ENCODE assay signal across 19 cellular contexts in the genomic region with DNA sequence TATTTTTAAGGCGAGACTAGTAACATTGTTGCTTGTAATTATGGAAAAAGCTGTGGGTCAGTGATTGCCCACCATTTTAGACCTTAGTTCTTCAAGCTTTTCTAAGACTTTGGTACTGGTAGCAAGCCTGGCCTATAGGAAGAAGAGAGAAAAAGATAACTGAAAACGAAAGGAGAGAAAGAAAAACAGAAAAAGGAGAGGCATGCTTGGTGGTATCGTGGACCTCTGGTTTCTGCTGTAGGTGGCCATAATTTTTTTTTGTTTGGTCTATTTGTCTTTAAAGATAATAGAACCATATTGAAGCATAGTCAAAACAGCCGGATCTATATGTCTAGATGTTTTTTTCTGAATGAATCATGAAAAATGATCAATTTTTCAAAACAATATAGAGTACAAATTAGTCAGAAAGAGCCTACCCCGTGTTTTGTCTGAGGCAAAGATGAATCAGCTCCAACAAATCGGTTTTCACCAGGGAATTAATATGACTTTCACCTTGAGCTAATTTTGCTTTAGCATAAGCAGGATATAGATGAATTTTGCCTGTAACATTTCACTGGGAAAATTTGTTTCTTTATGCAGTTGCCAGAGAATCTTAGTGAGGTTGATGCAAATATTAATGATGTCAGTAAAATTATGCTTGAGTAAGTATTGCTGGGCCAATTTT. TPM values are rescaled to one million over a fixed set of nuclear protein-coding genes. Genes with fewer than 3 reads are reported as not detected.
DNase-seq lines count a peak whose midpoint lies in the region; ATAC-seq, FAIRE-seq and TF ChIP-seq lines count a peak whose summit lies in the region.
"Had no signal": no experiment of that assay in that cellular context is flagged by ENCODE, and none has a peak within 500 bp of the region (broad histone marks: within the 10 kb centered on the region; RNA-seq: fewer than 3 reads in every experiment).

No MANE protein-coding gene starts in this region.

- H3K36me3 ChIP-seq in ACC112 (ENCODE audit: insufficient read depth, low read length) (no peaks in the 10 kb centered on the region), HCT116 (ENCODE audit: control insufficient read depth in 1 of 2, insufficient read depth in 2 of 2, low read length in 2 of 2) (no peaks in the 10 kb centered on the region), GM12878 (ENCODE audit: control insufficient read depth in 2 of 2, insufficient read depth in 2 of 2, low read length in 1 of 2) (no peaks in the 10 kb centered on the region), keratinocyte (ENCODE audit: control insufficient read depth in 2 of 2, extremely low read depth in 1 of 2, insufficient read depth in 2 of 2, low read length in 2 of 2) (no peaks in the 10 kb centered on the region)
- H3K36me3 ChIP-seq: BLaER1, SJCRH30 had no signal

- ATAC-seq in HCT116 = no peak
- peak; percentile 65 for ATAC-seq in GM12878
- ATAC-seq in T-helper 17 cell = no peak
- ATAC-seq: A549, HepG2 had no signal

- 1% methylated on average over 6 of the region's 6 CpGs for WGBS in GM12878 (ENCODE audit: insufficient coverage, insufficient replicate concordance, low lambda C conversion rate, missing lambda C conversion rate)

- TF ChIP-seq POLR2A in HCT116 (IDR thresholded peaks at IDR 0.05; ENCODE audit: borderline replicate concordance, extremely low read depth, insufficient read depth, insufficient read length) (no peak), GM12878 (IDR thresholded peaks at IDR 0.05; ENCODE audit: low read depth, low read length) (no peak)

- H2AFZ ChIP-seq in ACC112 (ENCODE audit: low read length, unreplicated experiment) = peak overlapping the region; percentile 83
- no peak overlapping the region for H2AFZ ChIP-seq in HCT116 (ENCODE audit: low read depth, low read length, poor library complexity, severe bottlenecking)
- no peak overlapping the region for H2AFZ ChIP-seq in GM12878 (ENCODE audit: control insufficient read depth, low read depth, low read length)
- H2AFZ ChIP-seq in keratinocyte (ENCODE audit: control insufficient read depth, low read length) = no peak overlapping the region

- no peaks in the 10 kb centered on the region for H3K9me2 ChIP-seq in HCT116 (ENCODE audit: insufficient read depth)

- H3K4me3 Mint-ChIP-seq in T-helper 17 cell = no peak overlapping the region
- H3K4me3 Mint-ChIP-seq: CD4-positive, alpha-beta memory T cell had no signal

- H3K4me1 Mint-ChIP-seq in T-helper 17 cell = no peaks in the 10 kb centered on the region
- H3K4me1 Mint-ChIP-seq: CD4-positive, alpha-beta memory T cell had no signal

- H3K27me3 Mint-ChIP-seq in T-helper 17 cell = no peaks in the 10 kb centered on the region
- H3K27me3 Mint-ChIP-seq: CD4-positive, alpha-beta memory T cell had no signal

- RAD21 ChIA-PET in HCT116 (lab: Charles Lee; ENCODE audit: low non-redundant PET in 1 of 2, low total read pairs in 2 of 2, uncharacterized antibody in 2 of 2, unreplicated experiment in 2 of 2) (no interaction called here), GM12878 (lab: Charles Lee; ENCODE audit: unreplicated experiment) (no interaction called here)

- POLR2A ChIA-PET in HCT116 (lab: Charles Lee) = no interaction called here
- POLR2A ChIA-PET in GM12878 (lab: Charles Lee) = no interaction called here

- FAIRE-seq in GM12878 (lab: Jason Lieb, UNC) = no peak
- FAIRE-seq in keratinocyte (lab: Jason Lieb, UNC) = peak; percentile 13
- FAIRE-seq: A549, H1, HepG2 had no signal

- no peak for DNase-seq in HCT116 (ENCODE audit: low read depth, low spot score)
- DNase-seq in GM12878 (ENCODE audit: low read depth, low spot score) = no peak
- no peak for DNase-seq in keratinocyte (ENCODE audit: low read depth, low spot score)
- no peak for DNase-seq in NCI-H345 treated with DMSO at 0.1 percent for 48 hours (lab: John Stamatoyannopoulos, UW; ENCODE audit: unreplicated experiment)
- no peak for DNase-seq in hippocampal formation (lab: John Stamatoyannopoulos, UW)
- no peak for DNase-seq in effector CD8-positive, alpha-beta T cell (lab: John Stamatoyannopoulos, UW)
- DNase-seq in T-helper 17 cell = no peak
- DNase-seq: CD4-positive, alpha-beta memory T cell; KBM-7; NCI-H1417 treated with DMSO at 0.1 percent for 48 hours; NCI-H187 treated with DMSO at 0.1 percent for 48 hours; NCI-H2227 treated with DMSO at 0.1 percent for 48 hours; NCI-H524 treated with DMSO at 0.1 percent for 48 hours; SJCRH30 had no signal

- in situ Hi-C loops in GM12878 (cut with MboI) = no loop called here

- no peak for TF ChIP-seq CTCF in HCT116 (IDR thresholded peaks at IDR 0.05 in 2 of 3, conservative IDR thresholded peaks at IDR 0.05 in 1 of 3; ENCODE audit: borderline replicate concordance in 1 of 3, insufficient read depth in 1 of 3, low read depth in 2 of 3, low read length in 2 of 3)
- TF ChIP-seq CTCF in GM12878 (IDR thresholded peaks at IDR 0.05 in 2 of 3, conservative IDR thresholded peaks at IDR 0.05 in 1 of 3; ENCODE audit: control insufficient read depth in 2 of 3, extremely low read depth in 1 of 3, insufficient read depth in 1 of 3, low read depth in 3 of 3, low read length in 3 of 3) = no peak
- TF ChIP-seq CTCF in keratinocyte (optimal IDR thresholded peaks at IDR 0.05 in 1 of 3, IDR thresholded peaks at IDR 0.05 in 1 of 3, conservative IDR thresholded peaks at IDR 0.05 in 1 of 3; ENCODE audit: extremely low read depth in 1 of 3, insufficient read depth in 2 of 3, low read length in 3 of 3) = no peak

- BruUV-seq in HCT116 (replicated peaks; lab: Mats Ljungman, UMichigan) (no TSS peak), GM12878 (replicated peaks; lab: Mats Ljungman, UMichigan) (no TSS peak)

- no peaks in the 10 kb centered on the region for H4K20me1 ChIP-seq in HCT116 (ENCODE audit: insufficient read depth)
- H4K20me1 ChIP-seq in GM12878 (ENCODE audit: control insufficient read depth, insufficient read depth) = no peaks in the 10 kb centered on the region
- H4K20me1 ChIP-seq in keratinocyte (ENCODE audit: control insufficient read depth, extremely low read depth, insufficient read depth, low read length) = no peaks in the 10 kb centered on the region
- H4K20me1 ChIP-seq: BLaER1 had no signal

- peak overlapping the region; percentile 86 for H3K27ac ChIP-seq in ACC112 (ENCODE audit: low read depth, low read length)
- no peak overlapping the region for H3K27ac ChIP-seq in HCT116 (ENCODE audit: low read depth, low read length)
- H3K27ac ChIP-seq in GM12878 (ENCODE audit: control insufficient read depth, insufficient read depth) = no peak overlapping the region
- H3K27ac ChIP-seq in keratinocyte (ENCODE audit: control insufficient read depth, insufficient read depth, low read length) = peak overlapping the region; percentile 29
- H3K27ac ChIP-seq: A549, BLaER1, SJCRH30 had no signal

- H3K4me3 ChIP-seq in ACC112 (ENCODE audit: low read depth, low read length) (peak overlapping the region; percentile 46), HCT116 (replicated peaks in 1 of 2; ENCODE audit: low read depth in 1 of 2, low read length in 2 of 2) (no peak overlapping the region), GM12878 (no peak overlapping the region), keratinocyte (ENCODE audit: control insufficient read depth in 2 of 3, extremely low read depth in 1 of 3, insufficient read depth in 2 of 3, low read depth in 1 of 3, low read length in 3 of 3) (no peak overlapping the region)
- H3K4me3 ChIP-seq: A549, BLaER1, SJCRH30 had no signal

- no peaks in the 10 kb centered on the region for H3K36me3 Mint-ChIP-seq in T-helper 17 cell (ENCODE audit: low read depth)
- H3K36me3 Mint-ChIP-seq: CD4-positive, alpha-beta memory T cell had no signal

- no peak for TF ChIP-seq RAD21 in HCT116 (IDR thresholded peaks at IDR 0.05; ENCODE audit: low read depth)
- no peak for TF ChIP-seq RAD21 in GM12878 (IDR thresholded peaks at IDR 0.05; ENCODE audit: insufficient read depth, low read depth, low read length)

- dilution Hi-C loops in keratinocyte (cut with MboI; ENCODE audit: extremely low pct_ligation_motif_present, low sequenced_read_pairs) = no loop called here

- intact Hi-C loops in HCT116 (cut with micrococcal nuclease) = loop anchor here (1.0 kb wide), 1 partner anchor 46 kb away; the partner anchor contains the start of gene CCDC85A
- intact Hi-C loops in GM12878 (cut with micrococcal nuclease; ENCODE audit: unreplicated experiment) = no loop called here

- H3K79me2 ChIP-seq in ACC112 (ENCODE audit: control insufficient read depth, insufficient read depth, low read length, unreplicated experiment) (no peaks in the 10 kb centered on the region), HCT116 (ENCODE audit: insufficient read depth, low read length) (no peaks in the 10 kb centered on the region), GM12878 (ENCODE audit: control insufficient read depth, insufficient read depth, low read length) (no peaks in the 10 kb centered on the region), keratinocyte (ENCODE audit: control insufficient read depth, insufficient read depth, low read length) (no peaks in the 10 kb centered on the region)

- CTCF ChIA-PET in HCT116 (lab: Charles Lee) (no interaction called here), GM12878 (lab: Yijun Ruan, JAX) (interaction anchor here (0.6 to 1.2 kb wide), 2 partner anchors 41 to 48 kb away, joined by 3 read pairs; no protein-coding TSS in a partner anchor)

- H3K9ac ChIP-seq in HCT116 (ENCODE audit: low read length) (no peak overlapping the region), GM12878 (ENCODE audit: control insufficient read depth, insufficient read depth, low read length) (no peak overlapping the region), keratinocyte (ENCODE audit: control insufficient read depth, extremely low read depth, insufficient read depth, low read length) (no peak overlapping the region)
- H3K9ac ChIP-seq: BLaER1 had no signal

- TF ChIP-seq EP300 in GM12878 (IDR thresholded peaks at IDR 0.05; ENCODE audit: borderline replicate concordance in 1 of 2, control insufficient read depth in 1 of 2, low read depth in 2 of 2, low read length in 2 of 2) = no peak

- no peaks in the 10 kb centered on the region for H3K9me1 ChIP-seq in keratinocyte (ENCODE audit: control insufficient read depth, extremely low read depth, insufficient read depth, low read length)

- H3K27ac Mint-ChIP-seq in T-helper 17 cell = no peak overlapping the region
- H3K27ac Mint-ChIP-seq: CD4-positive, alpha-beta memory T cell had no signal

- peaks cover 43% of the 10 kb centered on the region for H3K4me1 ChIP-seq in ACC112 (ENCODE audit: control insufficient read depth, insufficient read depth, low read length, unreplicated experiment)
- peaks cover 21% of the 10 kb centered on the region in 2 experiments for H3K4me1 ChIP-seq in HCT116 (ENCODE audit: control insufficient read depth in 1 of 2, insufficient read depth in 2 of 2, low read length in 2 of 2)
- H3K4me1 ChIP-seq in GM12878 (ENCODE audit: control insufficient read depth, insufficient read depth, low read length) = no peaks in the 10 kb centered on the region
- H3K4me1 ChIP-seq in keratinocyte (ENCODE audit: control insufficient read depth, extremely low read depth, insufficient read depth, low read length) = peaks cover 9% of the 10 kb centered on the region
- H3K4me1 ChIP-seq: A549, BLaER1, SJCRH30 had no signal

- H3K9me3 ChIP-seq in HCT116 (ENCODE audit: control insufficient read depth in 1 of 2, insufficient read depth in 1 of 2, low read depth in 1 of 2, low read length in 2 of 2) = no peaks in the 10 kb centered on the region
- H3K9me3 ChIP-seq in GM12878 (replicated peaks; ENCODE audit: control insufficient read depth, insufficient read depth, low read length) = no peaks in the 10 kb centered on the region
- no peaks in the 10 kb centered on the region for H3K9me3 ChIP-seq in keratinocyte (ENCODE audit: control insufficient read depth, low read depth, low read length)
- H3K9me3 ChIP-seq in T-helper 17 cell (ENCODE audit: control insufficient read depth, low read length, poor library complexity, severe bottlenecking) = no peaks in the 10 kb centered on the region
- H3K9me3 ChIP-seq: A549, BLaER1, SJCRH30 had no signal

- H3K27me3 ChIP-seq in ACC112 (ENCODE audit: insufficient read depth, low read length) (no peaks in the 10 kb centered on the region), HCT116 (ENCODE audit: insufficient read depth, low read length) (no peaks in the 10 kb centered on the region), GM12878 (replicated peaks in 1 of 2; ENCODE audit: control insufficient read depth in 2 of 2, insufficient read depth in 2 of 2, low read length in 1 of 2) (no peaks in the 10 kb centered on the region), keratinocyte (ENCODE audit: control insufficient read depth, extremely low read depth, insufficient read depth, low read length) (no peaks in the 10 kb centered on the region)
- H3K27me3 ChIP-seq: BLaER1 had no signal

- H3K4me2 ChIP-seq in HCT116 (ENCODE audit: low read length) (peak overlapping the region; percentile 43), GM12878 (ENCODE audit: control insufficient read depth, insufficient read depth) (no peak overlapping the region), keratinocyte (ENCODE audit: control insufficient read depth, extremely low read depth, insufficient read depth, low read depth, low read length) (peak overlapping the region; percentile 45)
- H3K4me2 ChIP-seq: A549, BLaER1 had no signal

- SMC1A ChIA-PET in GM12878 (lab: Charles Lee; ENCODE audit: uncharacterized antibody, unreplicated experiment) = no interaction called here

RNA-seq across cellular contexts. Expression of gene CCDC85A, which starts 45.7 kb away (rescaled TPM):
- 0.10 TPM for total RNA-seq in HCT116 (2021; ENCODE audit: unreplicated experiment)
- polyA plus RNA-seq in HCT116 (2012) = 0.01 and 0.03 TPM in 2 replicates
- 7.1 and 8.0 TPM in 2 replicates for total RNA-seq in GM12878 (2013; cell fraction: nucleolus; rRNA removed)
- total RNA-seq in GM12878 (2014; rRNA removed) = not detected in 2 replicates
- not detected in 2 replicates for total RNA-seq in GM12878 (2014; rRNA removed; fragmentation: Illumina TruSeq; extraction: Trizol)
- not detected in 2 replicates for total RNA-seq in GM12878 (2021)
- polyA plus RNA-seq in GM12878 (2011; ENCODE audit: low read depth) = not detected
- polyA plus RNA-seq in GM12878 (2011; rRNA removed) = 0.32 and 0.57 TPM in 2 replicates
- polyA plus RNA-seq in GM12878 (2011; cell fraction: cytosol; rRNA removed) = 0.37 and 0.53 TPM in 2 replicates
- polyA plus RNA-seq in GM12878 (2011; cell fraction: nucleus; rRNA removed) = 0.59 and 0.94 TPM in 2 replicates
- not detected in 2 replicates for polyA plus RNA-seq in GM12878 (2012)
- polyA plus RNA-seq in GM12878 (2014; fragmentation: Illumina TruSeq; extraction: Trizol) = not detected in 2 replicates
- under 1 TPM; 0.02 to 0.04 TPM for polyA plus RNA-seq in GM12878 (2014; fragmentation: Nextera tagmentation; extraction: Ambion mirVana)
- polyA plus RNA-seq in GM12878 (2014; rRNA removed) = not detected in 2 replicates
- polyA plus RNA-seq in GM12878 (2016; fragmentation: Nextera tagmentation; extraction: Ambion mirVana) = not detected
- polyA minus RNA-seq in GM12878 (2011; rRNA and poly(A)+ RNA removed) = 0.66 and 1.0 TPM in 2 replicates
- 0.40 and 0.83 TPM in 2 replicates for polyA minus RNA-seq in GM12878 (2011; cell fraction: cytosol; rRNA and poly(A)+ RNA removed)
- polyA minus RNA-seq in GM12878 (2011; cell fraction: nucleus; rRNA and poly(A)+ RNA removed) = 0.97 and 3.3 TPM in 2 replicates
- 0.01 to 0.03 TPM in 2 of 3 replicates, not detected in the other for polyA plus RNA-seq in keratinocyte
- polyA plus RNA-seq in keratinocyte (2011; ENCODE audit: low read depth) = not detected
- not detected in 2 replicates for polyA plus RNA-seq in keratinocyte (2011; cell fraction: cytosol; rRNA removed)
- 0.05 TPM in 1 of 2 replicates, not detected in the other for polyA plus RNA-seq in keratinocyte (2011; cell fraction: nucleus; rRNA removed)
- 0.04 TPM in 1 of 2 replicates, not detected in the other for polyA plus RNA-seq in keratinocyte (2012; ENCODE audit: low replicate concordance)
- polyA minus RNA-seq in keratinocyte = 0.10 TPM in 1 of 3 replicates, not detected in the others
- not detected for polyA minus RNA-seq in keratinocyte (2011; cell fraction: cytosol; rRNA and poly(A)+ RNA removed)
- polyA minus RNA-seq in keratinocyte (2011; cell fraction: nucleus; rRNA and poly(A)+ RNA removed) = not detected in 2 replicates
- total RNA-seq in T-helper 17 cell = not detected
- total RNA-seq: CD4-positive, alpha-beta memory T cell; H1; HepG2; SJCRH30 had no signal
- polyA plus RNA-seq: CD4-positive, alpha-beta memory T cell; HepG2 had no signal

Comparison
In these comparisons a context has a peak if more than half of its experiments do, and no peak if none do; other contexts are left out.
1. H3K27ac ChIP-seq: peak in ACC112 (single experiment) and keratinocyte (single experiment); none in HCT116 (single experiment) and GM12878 (single experiment).